Comparison of ENCODE assay signal across 12 cellular contexts in the genomic region with DNA sequence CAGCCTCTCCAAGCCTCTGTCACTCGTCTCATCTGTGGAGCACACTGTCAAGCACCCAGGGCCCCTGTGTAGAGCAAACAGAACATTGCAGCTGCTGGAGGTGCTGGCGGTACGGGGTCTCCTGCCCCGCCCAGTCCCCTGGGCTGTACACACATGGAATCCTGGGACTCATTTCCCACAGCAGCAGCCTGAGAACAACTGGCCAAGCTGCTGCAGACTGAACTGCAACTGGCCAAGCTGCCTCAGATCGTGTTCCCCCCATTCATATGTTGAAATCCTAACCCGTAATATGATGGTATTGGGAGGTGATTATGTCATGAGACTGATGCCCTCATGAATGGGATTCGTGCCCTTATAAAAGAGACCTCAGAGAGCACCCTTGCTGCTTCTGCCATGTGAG.
DNase-seq lines count a peak whose midpoint lies in the region; ATAC-seq and TF ChIP-seq lines count a peak whose summit lies in the region.
"Had no signal": no experiment of that assay in that cellular context is flagged by ENCODE, and none has a peak within 500 bp of the region (broad histone marks: within the 10 kb centered on the region; RNA-seq: fewer than 3 reads in every experiment).

No MANE protein-coding gene starts in this region.

- H3K4me3 Mint-ChIP-seq in activated CD4-positive, alpha-beta T cell treated with anti-CD3 and anti-CD28 coated beads, Interleukin-2, amount 10 ng/mL, durations not matched to agents 24 days and 14 days = no peak overlapping the region
- no peak overlapping the region for H3K4me3 Mint-ChIP-seq in activated T-helper 1 cell treated with anti-CD3 and anti-CD28 coated beads, Interleukin-12 subunit alpha, Interleukin-12 subunit beta, Interleukin-2, Interleukin-4 antibody, amounts not matched to agents 30 ng/mL and 10 ng/mL and 1 ng/mL, durations not matched to agents 14 hours and 24 hours and 36 hours
- H3K4me3 Mint-ChIP-seq in progenitor cell of endocrine pancreas (ENCODE audit: low read depth) = no peak overlapping the region

- peaks cover 70% of the 10 kb centered on the region for H3K36me3 Mint-ChIP-seq in activated CD4-positive, alpha-beta T cell treated with anti-CD3 and anti-CD28 coated beads, Interleukin-2, amount 10 ng/mL, durations not matched to agents 24 days and 14 days (ENCODE audit: low read depth)
- H3K36me3 Mint-ChIP-seq in activated T-helper 1 cell treated with anti-CD3 and anti-CD28 coated beads, Interleukin-12 subunit alpha, Interleukin-12 subunit beta, Interleukin-2, Interleukin-4 antibody, amounts not matched to agents 30 ng/mL and 10 ng/mL and 1 ng/mL, durations not matched to agents 14 hours and 24 hours and 36 hours (ENCODE audit: low read depth) = peaks cover 43% of the 10 kb centered on the region
- peaks cover 22% of the 10 kb centered on the region for H3K36me3 Mint-ChIP-seq in progenitor cell of endocrine pancreas (ENCODE audit: insufficient read depth)

- no peak for TF ChIP-seq POLR2A in erythroblast (IDR thresholded peaks at IDR 0.05; ENCODE audit: low read length)

- peak overlapping the region; percentile 73 for H3K27ac Mint-ChIP-seq in activated CD4-positive, alpha-beta T cell treated with anti-CD3 and anti-CD28 coated beads, Interleukin-2, amount 10 ng/mL, durations not matched to agents 24 days and 14 days
- peak overlapping the region; percentile 67 for H3K27ac Mint-ChIP-seq in activated T-helper 1 cell treated with anti-CD3 and anti-CD28 coated beads, Interleukin-12 subunit alpha, Interleukin-12 subunit beta, Interleukin-2, Interleukin-4 antibody, amounts not matched to agents 30 ng/mL and 10 ng/mL and 1 ng/mL, durations not matched to agents 14 hours and 24 hours and 36 hours
- H3K27ac Mint-ChIP-seq in progenitor cell of endocrine pancreas = peak overlapping the region; percentile 34

- peaks cover 77% of the 10 kb centered on the region for H3K4me1 Mint-ChIP-seq in activated CD4-positive, alpha-beta T cell treated with anti-CD3 and anti-CD28 coated beads, Interleukin-2, amount 10 ng/mL, durations not matched to agents 24 days and 14 days
- peaks cover 89% of the 10 kb centered on the region for H3K4me1 Mint-ChIP-seq in activated T-helper 1 cell treated with anti-CD3 and anti-CD28 coated beads, Interleukin-12 subunit alpha, Interleukin-12 subunit beta, Interleukin-2, Interleukin-4 antibody, amounts not matched to agents 30 ng/mL and 10 ng/mL and 1 ng/mL, durations not matched to agents 14 hours and 24 hours and 36 hours (ENCODE audit: low read depth)
- peaks cover 36% of the 10 kb centered on the region for H3K4me1 Mint-ChIP-seq in progenitor cell of endocrine pancreas (ENCODE audit: low read depth)

- DNase-seq in activated CD4-positive, alpha-beta T cell treated with anti-CD3 and anti-CD28 coated beads, Interleukin-2, amount 10 ng/mL, durations not matched to agents 24 days and 14 days = no peak
- no peak for DNase-seq in activated CD4-positive, alpha-beta T cell treated with anti-CD3 and anti-CD28 coated beads, Interleukin-2, amount 50 U/mL, for 1 hour
- DNase-seq in HuH-7 (ENCODE audit: low spot score) = peak; percentile 58
- DNase-seq in activated T-helper 1 cell treated with anti-CD3 and anti-CD28 coated beads, Interleukin-12 subunit alpha, Interleukin-12 subunit beta, Interleukin-2, Interleukin-4 antibody, amounts not matched to agents 30 ng/mL and 10 ng/mL and 1 ng/mL, durations not matched to agents 14 hours and 24 hours and 36 hours (ENCODE audit: low spot score) = no peak
- no peak for DNase-seq in progenitor cell of endocrine pancreas (ENCODE audit: low spot score, unreplicated experiment)
- DNase-seq in erythroblast (lab: John Stamatoyannopoulos, UW) = no peak
- no peak for DNase-seq in stimulated activated naive CD4-positive, alpha-beta T cell treated with Interleukin-2 at 50 U/mL for 16 hours (lab: John Stamatoyannopoulos, UW)
- DNase-seq: foreskin melanocyte, mesendoderm, NCI-H1417 treated with DMSO at 0.1 percent for 48 hours, transverse colon had no signal

- intact Hi-C loops in activated CD4-positive, alpha-beta T cell treated with anti-CD3 and anti-CD28 coated beads, Interleukin-2, amount 10 ng/mL, durations not matched to agents 24 days and 14 days (cut with micrococcal nuclease) = loop anchor here (2.0 kb wide), 1 partner anchor 52 kb away; no protein-coding TSS in a partner anchor
- intact Hi-C loops in activated T-helper 1 cell treated with anti-CD3 and anti-CD28 coated beads, Interleukin-12 subunit alpha, Interleukin-12 subunit beta, Interleukin-2, Interleukin-4 antibody, amounts not matched to agents 30 ng/mL and 10 ng/mL and 1 ng/mL, durations not matched to agents 14 hours and 24 hours and 36 hours (cut with micrococcal nuclease) = loop anchor here (5.0 kb wide), 1 partner anchor 37 kb away; no protein-coding TSS in a partner anchor

- TF ChIP-seq CTCF in progenitor cell of endocrine pancreas (IDR thresholded peaks at IDR 0.05; ENCODE audit: unreplicated experiment) = no peak

- ATAC-seq in HG03097 (IDR thresholded peaks at IDR 0.05; ENCODE audit: low FRiP score, unreplicated experiment) = no peak

- no peaks in the 10 kb centered on the region for H3K27me3 Mint-ChIP-seq in activated CD4-positive, alpha-beta T cell treated with anti-CD3 and anti-CD28 coated beads, Interleukin-2, amount 10 ng/mL, durations not matched to agents 24 days and 14 days
- no peaks in the 10 kb centered on the region for H3K27me3 Mint-ChIP-seq in activated T-helper 1 cell treated with anti-CD3 and anti-CD28 coated beads, Interleukin-12 subunit alpha, Interleukin-12 subunit beta, Interleukin-2, Interleukin-4 antibody, amounts not matched to agents 30 ng/mL and 10 ng/mL and 1 ng/mL, durations not matched to agents 14 hours and 24 hours and 36 hours (ENCODE audit: insufficient read depth)
- no peaks in the 10 kb centered on the region for H3K27me3 Mint-ChIP-seq in progenitor cell of endocrine pancreas

- H3K9me3 Mint-ChIP-seq in activated CD4-positive, alpha-beta T cell treated with anti-CD3 and anti-CD28 coated beads, Interleukin-2, amount 10 ng/mL, durations not matched to agents 24 days and 14 days = no peaks in the 10 kb centered on the region
- H3K9me3 Mint-ChIP-seq in activated T-helper 1 cell treated with anti-CD3 and anti-CD28 coated beads, Interleukin-12 subunit alpha, Interleukin-12 subunit beta, Interleukin-2, Interleukin-4 antibody, amounts not matched to agents 30 ng/mL and 10 ng/mL and 1 ng/mL, durations not matched to agents 14 hours and 24 hours and 36 hours = no peaks in the 10 kb centered on the region
- no peaks in the 10 kb centered on the region for H3K9me3 Mint-ChIP-seq in progenitor cell of endocrine pancreas (ENCODE audit: low read depth)
